Comparison of ENCODE assay signal across 19 cellular contexts in the genomic region with DNA sequence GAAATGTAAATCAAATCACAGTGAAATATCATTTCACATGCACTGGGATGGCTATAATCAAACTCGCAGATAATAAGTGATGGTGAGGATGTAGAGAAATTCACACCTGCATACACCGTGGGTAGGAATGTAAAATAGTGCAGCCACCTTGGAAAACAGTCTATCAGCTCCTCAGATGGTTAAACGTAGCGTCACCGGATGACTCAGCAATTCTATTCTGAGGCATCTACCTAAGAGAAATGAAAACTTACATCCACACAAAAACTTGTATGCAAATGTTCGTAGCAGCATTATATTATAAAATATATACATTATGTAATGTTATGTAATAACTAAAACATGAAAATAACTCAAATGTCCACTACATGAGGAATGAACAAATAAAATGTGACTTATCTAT. TPM values are rescaled to one million over a fixed set of nuclear protein-coding genes. Genes with fewer than 3 reads are reported as not detected.
A peak's percentile ranks its signal among the peaks of the same experiment; 100 is the strongest.
DNase-seq lines count a peak whose midpoint lies in the region; ATAC-seq and TF ChIP-seq lines count a peak whose summit lies in the region.
"Had no signal": no experiment of that assay in that cellular context is flagged by ENCODE, and none has a peak within 500 bp of the region (broad histone marks: within the 10 kb centered on the region; RNA-seq: fewer than 3 reads in every experiment).

No MANE protein-coding gene starts in this region.

- no peaks in the 10 kb centered on the region for H3F3A ChIP-seq in MM.1S (ENCODE audit: insufficient read depth, low read length)

- H4K20me1 ChIP-seq in MM.1S (ENCODE audit: insufficient read depth, low read length) = no peaks in the 10 kb centered on the region

- H3K36me3 ChIP-seq in MM.1S (replicated peaks; ENCODE audit: insufficient read depth, low read length) = no peaks in the 10 kb centered on the region
- H3K36me3 ChIP-seq in psoas muscle (ENCODE audit: insufficient read depth in 1 of 2, low read depth in 1 of 2) = no peaks in the 10 kb centered on the region
- H3K36me3 ChIP-seq: cardiac muscle cell, neutrophil, WERI-Rb-1 had no signal

- no peak overlapping the region for H3K9ac ChIP-seq in MM.1S (ENCODE audit: low read length)
- H3K9ac ChIP-seq: BLaER1 had no signal

- peaks cover 7% of the 10 kb centered on the region for H3K4me1 ChIP-seq in MM.1S (ENCODE audit: low read length)
- peaks cover 37% of the 10 kb centered on the region for H3K4me1 ChIP-seq in psoas muscle

- 46 to 72% (median 50%) methylated on average over 6 of the region's 6 CpGs for WGBS in psoas muscle, 3 donors

- no peaks in the 10 kb centered on the region for H3K9me2 ChIP-seq in MM.1S (replicated peaks; ENCODE audit: insufficient read depth, low read length)

- no peak overlapping the region for H2AFZ ChIP-seq in MM.1S (ENCODE audit: low read length)
- H2AFZ ChIP-seq: PC-9 had no signal

- no peak for TF ChIP-seq CTCF in MM.1S (IDR thresholded peaks at IDR 0.05; ENCODE audit: low read length)
- no peak for TF ChIP-seq CTCF in psoas muscle (IDR thresholded peaks at IDR 0.05)

- intact Hi-C loops in psoas muscle (cut with DNase I) = no loop called here

- H3K4me2 ChIP-seq in MM.1S (ENCODE audit: low read depth, low read length) = peak overlapping the region; percentile 48; the same call in 1 of the 2 replicates
- H3K4me2 ChIP-seq: BLaER1, PC-9 had no signal

- H3K27me3 ChIP-seq in MM.1S (replicated peaks; ENCODE audit: insufficient read depth, low read length) (no peaks in the 10 kb centered on the region), psoas muscle (ENCODE audit: insufficient read depth in 3 of 3, low read length in 2 of 3) (no peaks in the 10 kb centered on the region)
- H3K27me3 ChIP-seq: BLaER1, cardiac muscle cell had no signal

- ATAC-seq in GM18502 (IDR thresholded peaks at IDR 0.05; ENCODE audit: poor library complexity, unreplicated experiment) (peak; percentile 52), psoas muscle (peak in 3 of 4 donors; percentile 57 to 71 (median 68)), GM21723 (IDR thresholded peaks at IDR 0.05; ENCODE audit: unreplicated experiment) (no peak)
- ATAC-seq: activated CD8-positive, alpha-beta memory T cell treated with anti-CD3 and anti-CD28 coated beads, Interleukin-2, amount 10 ng/mL, durations not matched to agents 7 days and 5 days; stimulated activated naive B cell treated with anti-CD40 and anti-IgM and Interleukin-4, amounts not matched to agents 10 μg/mL and 1 μg/mL and 100 μg/mL, for 72 hours had no signal

- DNase-seq in MM.1S = peak; percentile 52
- peak; percentile 59 for DNase-seq in dermis blood vessel endothelial cell
- no peak for DNase-seq in psoas muscle
- DNase-seq in NCI-H69 (lab: John Stamatoyannopoulos, UW) = no peak
- DNase-seq in H4 (ENCODE audit: low spot score) = no peak
- DNase-seq: activated CD8-positive, alpha-beta memory T cell treated with anti-CD3 and anti-CD28 coated beads, Interleukin-2, amount 10 ng/mL, durations not matched to agents 7 days and 5 days; DMS153; islet precursor cell; KG1; NCI-H1417; NCI-H2227 treated with DMSO at 0.1 percent for 48 hours; stimulated activated naive B cell treated with anti-CD40 and anti-IgM and Interleukin-4, amounts not matched to agents 10 μg/mL and 1 μg/mL and 100 μg/mL, for 72 hours; WERI-Rb-1 had no signal

- no peaks in the 10 kb centered on the region for H3K9me3 ChIP-seq in MM.1S (replicated peaks; ENCODE audit: insufficient read depth, low read length)
- no peaks in the 10 kb centered on the region for H3K9me3 ChIP-seq in psoas muscle
- H3K9me3 ChIP-seq: BLaER1, neutrophil had no signal

- no peaks in the 10 kb centered on the region for H3K79me2 ChIP-seq in MM.1S (ENCODE audit: low read length)

- H3K4me3 ChIP-seq in MM.1S (ENCODE audit: low read length) (no peak overlapping the region), psoas muscle (no peak overlapping the region)
- H3K4me3 ChIP-seq: BLaER1, cardiac muscle cell, PC-9 had no signal

- H3K27ac ChIP-seq in MM.1S (ENCODE audit: low read length) (no peak overlapping the region), psoas muscle (no peak overlapping the region)
- H3K27ac ChIP-seq: BLaER1, cardiac muscle cell, neutrophil, PC-9, WERI-Rb-1 had no signal

RNA-seq across cellular contexts. Expression of a gene that starts 38.9 kb away (rescaled TPM):
- 2.4 and 3.9 TPM in 2 replicates for total RNA-seq in dermis blood vessel endothelial cell
- total RNA-seq in psoas muscle = 10 to 100 TPM; 10.6 to 57.7 (median 31.4) TPM
- 1 to 10 TPM; 3.0 to 5.9 (median 4.1) TPM for polyA plus RNA-seq in psoas muscle
- total RNA-seq in H4 (2014; rRNA removed; shearing (Covaris generic)) = 1.2 and 1.7 TPM in 2 replicates

Comparison
In these comparisons a context has a peak if more than half of its experiments do, and no peak if none do; other contexts are left out.
1. DNase-seq: peak in MM.1S (single experiment) and dermis blood vessel endothelial cell (single experiment); none in psoas muscle (0 of 2), NCI-H69 (single experiment) and H4 (single experiment).